Comparison of ENCODE assay signal across 1 cellular context in the genomic region with DNA sequence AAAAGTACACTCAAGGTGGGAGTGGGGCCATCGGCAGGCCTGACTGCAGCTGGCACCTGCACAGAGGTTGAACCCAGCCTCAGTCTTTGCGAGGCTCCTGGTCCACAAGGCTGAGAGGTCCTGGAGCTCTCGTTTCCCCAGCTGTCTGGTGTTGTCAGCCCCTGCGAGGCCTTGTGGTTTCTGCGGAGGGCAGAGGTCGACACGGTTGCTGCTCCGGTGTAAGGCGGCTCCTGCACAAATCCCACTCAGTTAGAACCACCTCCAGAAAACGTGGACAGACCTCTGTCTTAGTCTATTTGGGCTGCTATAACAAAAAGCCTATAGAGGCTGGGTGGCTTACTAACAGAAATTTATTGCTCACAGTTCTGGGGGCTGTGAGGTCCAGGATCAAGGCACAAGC.
TF ChIP-seq lines count a peak whose summit lies in the region.

No MANE protein-coding gene starts in this region.

TF ChIP-seq in GM23338, 12 proteins besides CTCF, POLR2A, EP300 and RAD21 (continued from another document):
- TF ChIP-seq ZNF462 (CRISPR knock-in tag; IDR thresholded peaks at IDR 0.05) (no peak), STAT1 (IDR thresholded peaks at IDR 0.05; ENCODE audit: unreplicated experiment) (no peak), CREB1 (CRISPR knock-in tag; IDR thresholded peaks at IDR 0.05; ENCODE audit: low read depth) (no peak), ZNF114 (CRISPR knock-in tag; IDR thresholded peaks at IDR 0.05) (no peak), JUNB (IDR thresholded peaks at IDR 0.05; ENCODE audit: unreplicated experiment) (no peak), EZH2 (IDR thresholded peaks at IDR 0.05; ENCODE audit: low read depth, unreplicated experiment) (no peak), EZH2phosphoT487 (IDR thresholded peaks at IDR 0.05; ENCODE audit: unreplicated experiment) (no peak), REST (IDR thresholded peaks at IDR 0.05; ENCODE audit: unreplicated experiment) (no peak)
